In the genomic region with DNA sequence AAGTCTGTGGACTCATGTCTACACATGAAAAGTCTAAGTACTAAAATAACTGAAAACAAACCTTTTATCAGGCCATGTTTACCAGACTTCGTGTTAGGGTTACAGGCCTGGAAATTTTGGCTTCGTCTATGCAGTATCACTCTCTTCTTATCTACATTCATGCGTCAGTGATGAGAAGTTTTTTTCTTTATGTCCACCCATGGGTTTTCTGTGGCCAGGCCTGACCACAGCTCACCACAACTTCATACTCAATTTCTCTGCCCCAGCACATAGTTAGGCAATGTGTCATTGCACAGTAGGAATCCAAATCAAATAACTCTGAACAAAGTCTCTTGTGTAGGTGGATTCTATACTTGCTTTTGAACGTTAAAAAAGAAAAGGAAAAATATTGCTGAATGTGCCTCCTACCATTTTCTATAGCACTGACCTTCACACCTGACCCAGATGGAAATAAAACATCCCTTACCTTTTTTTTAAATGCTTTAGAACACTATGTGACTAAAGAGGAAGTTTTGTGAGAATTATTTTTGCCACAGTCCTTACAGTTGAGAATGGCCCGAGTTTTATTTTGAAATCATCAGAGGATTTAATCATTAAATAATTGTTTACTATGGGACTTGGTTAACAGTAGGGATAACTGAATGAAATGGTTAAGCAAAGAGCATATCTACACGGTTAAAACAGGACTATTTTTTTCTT, we compare ENCODE assay signal across 1 cellular context.
TF ChIP-seq lines count a peak whose summit lies in the region.

No MANE protein-coding gene starts in this region.

TF ChIP-seq in SK-N-SH, 30 proteins besides CTCF, POLR2A, EP300 and RAD21 (continued from another document):
- TF ChIP-seq REST (IDR thresholded peaks at IDR 0.05; ENCODE audit: low read depth, low read length) (no peak), FOXJ3 (CRISPR knock-in tag; IDR thresholded peaks at IDR 0.05) (no peak), NFIC (IDR thresholded peaks at IDR 0.05; ENCODE audit: borderline replicate concordance) (peak; percentile 77), GABPA (IDR thresholded peaks at IDR 0.05; ENCODE audit: low read depth) (no peak), RFX5 (IDR thresholded peaks at IDR 0.05; ENCODE audit: low read length) (no peak), MXI1 (IDR thresholded peaks at IDR 0.05; ENCODE audit: low read depth, low read length) (no peak), RXRA (IDR thresholded peaks at IDR 0.05; ENCODE audit: borderline replicate concordance, low read depth) (no peak)
- TF ChIP-seq, protein P1, sequence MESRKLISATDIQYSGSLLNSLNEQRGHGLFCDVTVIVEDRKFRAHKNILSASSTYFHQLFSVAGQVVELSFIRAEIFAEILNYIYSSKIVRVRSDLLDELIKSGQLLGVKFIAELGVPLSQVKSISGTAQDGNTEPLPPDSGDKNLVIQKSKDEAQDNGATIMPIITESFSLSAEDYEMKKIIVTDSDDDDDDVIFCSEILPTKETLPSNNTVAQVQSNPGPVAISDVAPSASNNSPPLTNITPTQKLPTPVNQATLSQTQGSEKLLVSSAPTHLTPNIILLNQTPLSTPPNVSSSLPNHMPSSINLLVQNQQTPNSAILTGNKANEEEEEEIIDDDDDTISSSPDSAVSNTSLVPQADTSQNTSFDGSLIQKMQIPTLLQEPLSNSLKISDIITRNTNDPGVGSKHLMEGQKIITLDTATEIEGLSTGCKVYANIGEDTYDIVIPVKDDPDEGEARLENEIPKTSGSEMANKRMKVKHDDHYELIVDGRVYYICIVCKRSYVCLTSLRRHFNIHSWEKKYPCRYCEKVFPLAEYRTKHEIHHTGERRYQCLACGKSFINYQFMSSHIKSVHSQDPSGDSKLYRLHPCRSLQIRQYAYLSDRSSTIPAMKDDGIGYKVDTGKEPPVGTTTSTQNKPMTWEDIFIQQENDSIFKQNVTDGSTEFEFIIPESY (IDR thresholded peaks at IDR 0.05; ENCODE audit: borderline replicate concordance, low read depth), result no peak
TF ChIP-seq in SK-N-SH: peak in this region for 7.
